Comparison of ENCODE assay signal across 2 cellular contexts in the genomic region with DNA sequence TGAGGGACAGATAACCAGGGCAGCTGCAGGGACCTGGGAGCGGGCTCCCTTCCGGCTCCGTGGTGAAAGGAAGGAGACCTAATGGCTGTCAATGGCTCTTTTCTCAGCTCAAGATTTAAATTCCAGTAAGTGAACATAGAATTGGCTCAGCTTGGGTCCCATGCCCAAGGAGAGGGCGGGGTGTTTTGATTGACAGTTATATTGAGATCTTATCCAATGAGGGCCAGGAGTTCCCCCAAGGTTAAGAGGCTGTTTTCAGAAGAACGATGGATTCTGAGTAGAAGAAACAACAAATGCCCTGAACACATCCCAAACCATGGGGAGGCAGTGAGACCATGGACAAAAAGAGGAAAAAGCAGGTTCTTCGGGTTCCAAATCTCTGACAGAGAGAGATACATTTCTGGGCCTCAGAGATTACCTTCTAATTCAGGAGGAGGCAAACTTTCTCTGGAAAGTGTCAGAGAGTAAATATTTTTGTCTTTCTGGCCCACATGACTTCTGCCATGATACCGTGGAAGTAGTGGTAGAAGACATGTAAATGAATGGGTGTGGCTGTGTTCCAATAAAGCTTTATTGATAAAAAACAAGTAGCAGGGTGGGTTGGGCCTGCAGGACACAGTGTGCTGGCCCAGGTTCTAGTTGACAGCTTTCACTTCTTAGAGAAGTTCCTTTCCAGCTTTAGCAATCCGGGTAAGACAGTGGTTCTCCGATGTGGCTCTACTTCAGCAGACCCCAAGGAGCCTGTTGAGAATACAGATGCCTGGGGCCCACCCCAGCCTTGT.
A peak's percentile ranks its signal among the peaks of the same experiment; 100 is the strongest.
TF ChIP-seq lines count a peak whose summit lies in the region.

No MANE protein-coding gene starts in this region.

TF ChIP-seq in GM12878, 131 proteins besides CTCF, POLR2A, EP300 and RAD21:
- TF ChIP-seq TCF12 (IDR thresholded peaks at IDR 0.05; ENCODE audit: low read depth, low read length): no peak
- TF ChIP-seq, protein P1, sequence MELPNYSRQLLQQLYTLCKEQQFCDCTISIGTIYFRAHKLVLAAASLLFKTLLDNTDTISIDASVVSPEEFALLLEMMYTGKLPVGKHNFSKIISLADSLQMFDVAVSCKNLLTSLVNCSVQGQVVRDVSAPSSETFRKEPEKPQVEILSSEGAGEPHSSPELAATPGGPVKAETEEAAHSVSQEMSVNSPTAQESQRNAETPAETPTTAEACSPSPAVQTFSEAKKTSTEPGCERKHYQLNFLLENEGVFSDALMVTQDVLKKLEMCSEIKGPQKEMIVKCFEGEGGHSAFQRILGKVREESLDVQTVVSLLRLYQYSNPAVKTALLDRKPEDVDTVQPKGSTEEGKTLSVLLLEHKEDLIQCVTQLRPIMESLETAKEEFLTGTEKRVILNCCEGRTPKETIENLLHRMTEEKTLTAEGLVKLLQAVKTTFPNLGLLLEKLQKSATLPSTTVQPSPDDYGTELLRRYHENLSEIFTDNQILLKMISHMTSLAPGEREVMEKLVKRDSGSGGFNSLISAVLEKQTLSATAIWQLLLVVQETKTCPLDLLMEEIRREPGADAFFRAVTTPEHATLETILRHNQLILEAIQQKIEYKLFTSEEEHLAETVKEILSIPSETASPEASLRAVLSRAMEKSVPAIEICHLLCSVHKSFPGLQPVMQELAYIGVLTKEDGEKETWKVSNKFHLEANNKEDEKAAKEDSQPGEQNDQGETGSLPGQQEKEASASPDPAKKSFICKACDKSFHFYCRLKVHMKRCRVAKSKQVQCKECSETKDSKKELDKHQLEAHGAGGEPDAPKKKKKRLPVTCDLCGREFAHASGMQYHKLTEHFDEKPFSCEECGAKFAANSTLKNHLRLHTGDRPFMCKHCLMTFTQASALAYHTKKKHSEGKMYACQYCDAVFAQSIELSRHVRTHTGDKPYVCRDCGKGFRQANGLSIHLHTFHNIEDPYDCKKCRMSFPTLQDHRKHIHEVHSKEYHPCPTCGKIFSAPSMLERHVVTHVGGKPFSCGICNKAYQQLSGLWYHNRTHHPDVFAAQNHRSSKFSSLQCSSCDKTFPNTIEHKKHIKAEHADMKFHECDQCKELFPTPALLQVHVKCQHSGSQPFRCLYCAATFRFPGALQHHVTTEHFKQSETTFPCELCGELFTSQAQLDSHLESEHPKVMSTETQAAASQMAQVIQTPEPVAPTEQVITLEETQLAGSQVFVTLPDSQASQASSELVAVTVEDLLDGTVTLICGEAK (IDR thresholded peaks at IDR 0.05; ENCODE audit: borderline replicate concordance): peak; percentile 62

TF ChIP-seq in neural cell, 6 proteins besides CTCF, POLR2A, EP300 and RAD21:
- TF ChIP-seq TAF1 (IDR thresholded peaks at IDR 0.05; ENCODE audit: low read depth) (no peak), MXI1 (conservative IDR thresholded peaks at IDR 0.05; ENCODE audit: poor library complexity, severe bottlenecking) (no peak), SMC3 (conservative IDR thresholded peaks at IDR 0.05; ENCODE audit: poor library complexity) (no peak), POLR2AphosphoS5 (IDR thresholded peaks at IDR 0.05) (no peak), EZH2 (IDR thresholded peaks at IDR 0.05; ENCODE audit: borderline replicate concordance, insufficient read depth, low read length, poor library complexity, severe bottlenecking) (no peak)
- TF ChIP-seq, protein P2, sequence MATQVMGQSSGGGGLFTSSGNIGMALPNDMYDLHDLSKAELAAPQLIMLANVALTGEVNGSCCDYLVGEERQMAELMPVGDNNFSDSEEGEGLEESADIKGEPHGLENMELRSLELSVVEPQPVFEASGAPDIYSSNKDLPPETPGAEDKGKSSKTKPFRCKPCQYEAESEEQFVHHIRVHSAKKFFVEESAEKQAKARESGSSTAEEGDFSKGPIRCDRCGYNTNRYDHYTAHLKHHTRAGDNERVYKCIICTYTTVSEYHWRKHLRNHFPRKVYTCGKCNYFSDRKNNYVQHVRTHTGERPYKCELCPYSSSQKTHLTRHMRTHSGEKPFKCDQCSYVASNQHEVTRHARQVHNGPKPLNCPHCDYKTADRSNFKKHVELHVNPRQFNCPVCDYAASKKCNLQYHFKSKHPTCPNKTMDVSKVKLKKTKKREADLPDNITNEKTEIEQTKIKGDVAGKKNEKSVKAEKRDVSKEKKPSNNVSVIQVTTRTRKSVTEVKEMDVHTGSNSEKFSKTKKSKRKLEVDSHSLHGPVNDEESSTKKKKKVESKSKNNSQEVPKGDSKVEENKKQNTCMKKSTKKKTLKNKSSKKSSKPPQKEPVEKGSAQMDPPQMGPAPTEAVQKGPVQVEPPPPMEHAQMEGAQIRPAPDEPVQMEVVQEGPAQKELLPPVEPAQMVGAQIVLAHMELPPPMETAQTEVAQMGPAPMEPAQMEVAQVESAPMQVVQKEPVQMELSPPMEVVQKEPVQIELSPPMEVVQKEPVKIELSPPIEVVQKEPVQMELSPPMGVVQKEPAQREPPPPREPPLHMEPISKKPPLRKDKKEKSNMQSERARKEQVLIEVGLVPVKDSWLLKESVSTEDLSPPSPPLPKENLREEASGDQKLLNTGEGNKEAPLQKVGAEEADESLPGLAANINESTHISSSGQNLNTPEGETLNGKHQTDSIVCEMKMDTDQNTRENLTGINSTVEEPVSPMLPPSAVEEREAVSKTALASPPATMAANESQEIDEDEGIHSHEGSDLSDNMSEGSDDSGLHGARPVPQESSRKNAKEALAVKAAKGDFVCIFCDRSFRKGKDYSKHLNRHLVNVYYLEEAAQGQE (IDR thresholded peaks at IDR 0.05; ENCODE audit: borderline replicate concordance): no peak
TF ChIP-seq in neural cell: peak in this region for 0.
